In the genomic region with DNA sequence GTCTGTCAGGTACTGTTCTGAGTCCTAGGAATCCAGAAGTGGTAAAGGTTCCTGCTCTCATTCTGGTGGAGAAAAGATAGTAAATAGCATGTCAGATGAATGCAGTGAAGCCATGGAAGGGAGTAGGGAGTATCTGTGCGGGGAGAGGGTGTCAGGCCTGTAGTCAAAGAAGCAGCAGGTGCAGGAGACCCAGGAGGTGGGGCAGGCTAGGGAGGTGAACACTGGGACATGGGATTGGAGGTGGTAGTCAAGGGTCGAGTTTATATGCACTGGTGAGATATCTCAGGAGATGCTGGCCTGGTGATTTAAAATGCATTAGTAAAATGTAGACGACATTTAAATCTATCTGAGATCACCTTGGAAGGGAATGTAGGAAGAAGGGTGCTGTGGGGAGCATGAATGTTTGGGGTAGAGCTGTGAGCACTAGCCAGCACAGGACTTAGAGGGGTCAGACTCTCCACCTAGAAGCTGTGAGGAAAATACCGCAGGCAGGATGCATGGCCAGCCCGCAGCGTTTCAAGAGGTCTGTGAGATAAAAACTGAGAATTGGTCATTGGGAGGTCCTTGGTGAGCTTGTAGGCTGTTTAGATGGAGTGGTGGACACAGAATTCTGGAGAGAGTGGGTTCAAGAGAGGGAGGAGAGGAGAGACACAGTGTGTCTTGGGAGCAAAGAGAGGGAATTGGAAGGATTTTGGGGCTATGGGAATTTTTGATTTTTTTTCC, we compare ENCODE assay signal across 1 cellular context.
A peak's percentile ranks its signal among the peaks of the same experiment; 100 is the strongest.
TF ChIP-seq lines count a peak whose summit lies in the region.

No MANE protein-coding gene starts in this region.

TF ChIP-seq in H1, 55 proteins besides CTCF, POLR2A, EP300 and RAD21:
- TF ChIP-seq SRF (IDR thresholded peaks at IDR 0.05; ENCODE audit: low read depth, low read length) (no peak), TBP (IDR thresholded peaks at IDR 0.05; ENCODE audit: low read depth, low read length) (no peak), POLR2AphosphoS5 (IDR thresholded peaks at IDR 0.05; ENCODE audit: low read depth, low read length) (peak; percentile 79), RXRA (IDR thresholded peaks at IDR 0.05; ENCODE audit: insufficient read depth, low read depth, low read length) (no peak), TAF7 (optimal IDR thresholded peaks at IDR 0.05; ENCODE audit: borderline replicate concordance, low read depth, low read length) (no peak), SUZ12 (IDR thresholded peaks at IDR 0.05; ENCODE audit: low read length) (no peak)
TF ChIP-seq in H1: peak in this region for 1.
